15 cellular contexts compared by ENCODE assay signal in genomic region chr9:85332487-85332886, GRCh38.
A peak's percentile ranks its signal among the peaks of the same experiment; 100 is the strongest.
DNase-seq lines count a peak whose midpoint lies in the region; ATAC-seq and TF ChIP-seq lines count a peak whose summit lies in the region.
"Had no signal": no experiment of that assay in that cellular context is flagged by ENCODE, and none has a peak within 500 bp of the region (broad histone marks: within the 10 kb centered on the region; RNA-seq: fewer than 3 reads in every experiment).

No MANE protein-coding gene starts in this region.

- H4K20me1 ChIP-seq in GM23248 (ENCODE audit: insufficient read depth) (no peaks in the 10 kb centered on the region), hepatocyte (ENCODE audit: insufficient read depth, poor library complexity, severe bottlenecking) (no peaks in the 10 kb centered on the region)

- DNase-seq in Caco-2: peak in 1 of 2 experiments; percentile 16
- DNase-seq in GM23248: peak; percentile 3
- peak; percentile 27 for DNase-seq in RKO (ENCODE audit: low spot score)
- DNase-seq in iPS DF 19.7 (ENCODE audit: low read depth, low spot score): peak; percentile 56
- DNase-seq in stimulated activated naive CD4-positive, alpha-beta T cell treated with Interleukin-2 at 50 U/mL for 16 hours (lab: John Stamatoyannopoulos, UW): no peak
- DNase-seq in GM13976 (ENCODE audit: low spot score): no peak
- no peak for DNase-seq in hepatocyte (ENCODE audit: low spot score)
- DNase-seq: foreskin fibroblast, GDM1, NCI-H1105, SHP77 treated with DMSO at 0.1 percent for 48 hours, spleen, stomach had no signal

- CTCF ChIA-PET in Caco-2 (lab: Charles Lee): interaction anchor here (0.7 kb wide), 1 partner anchor 358 kb away, joined by 3 read pairs; no protein-coding TSS in a partner anchor

- H3K9me2 ChIP-seq in GM23248 (ENCODE audit: insufficient read depth) (no peaks in the 10 kb centered on the region), hepatocyte (replicated peaks; ENCODE audit: insufficient read depth) (no peaks in the 10 kb centered on the region)

- H3K4me3 ChIP-seq in Caco-2 (ENCODE audit: low read depth, low read length) (no peak overlapping the region), GM23248 (no peak overlapping the region), hepatocyte (no peak overlapping the region)
- H3K4me3 ChIP-seq: cardiac muscle cell, spleen, stomach had no signal

- peak; percentile 28 to 46 for TF ChIP-seq CTCF in Caco-2 (IDR thresholded peaks at IDR 0.05; ENCODE audit: insufficient read depth in 1 of 2, low read depth in 1 of 2, low read length in 1 of 2, severe bottlenecking in 1 of 2, unreplicated experiment in 1 of 2)
- no peak for TF ChIP-seq CTCF in GM13976 (IDR thresholded peaks at IDR 0.05; ENCODE audit: borderline replicate concordance, control extremely low read depth, extremely low read depth, insufficient read depth, missing control alignments)
- TF ChIP-seq CTCF in hepatocyte (IDR thresholded peaks at IDR 0.05; ENCODE audit: poor library complexity): no peak

- H3K4me2 ChIP-seq in GM23248 (ENCODE audit: unreplicated experiment): no peak overlapping the region
- H3K4me2 ChIP-seq in hepatocyte: no peak overlapping the region

- POLR2A ChIA-PET in Caco-2 (lab: Charles Lee): no interaction called here

- H2AFZ ChIP-seq in GM23248 (no peak overlapping the region), hepatocyte (no peak overlapping the region)

- 46 to 51% methylated on average over 4 of the region's 4 CpGs for WGBS in GM23248 (ENCODE audit: low coverage in 1 of 2, low lambda C conversion rate in 2 of 2, missing lambda C conversion rate in 2 of 2), 2 experiments
- WGBS in hepatocyte (ENCODE audit: low lambda C conversion rate, missing lambda C conversion rate): 72% methylated on average over 4 of the region's 4 CpGs

- BruUV-seq in Caco-2 (replicated peaks; lab: Mats Ljungman, UMichigan): no TSS peak

- intact Hi-C loops in Caco-2 (cut with micrococcal nuclease; ENCODE audit: unreplicated experiment): no loop called here

- no peaks in the 10 kb centered on the region for H3F3A ChIP-seq in GM23248 (ENCODE audit: insufficient read depth)

- H3K4me1 ChIP-seq in Caco-2 (no peaks in the 10 kb centered on the region), GM23248 (ENCODE audit: insufficient read depth) (no peaks in the 10 kb centered on the region), hepatocyte (ENCODE audit: insufficient read depth) (no peaks in the 10 kb centered on the region)
- H3K4me1 ChIP-seq: spleen, stomach had no signal

- H3K79me2 ChIP-seq in GM23248 (ENCODE audit: insufficient read depth): no peaks in the 10 kb centered on the region
- H3K79me2 ChIP-seq in hepatocyte: no peaks in the 10 kb centered on the region

- no peaks in the 10 kb centered on the region for H3K36me3 Mint-ChIP-seq in Caco-2 (ENCODE audit: insufficient read depth, unreplicated experiment)

- ATAC-seq in GM19023 (IDR thresholded peaks at IDR 0.05; ENCODE audit: unreplicated experiment): no peak

- H3K4me1 Mint-ChIP-seq in Caco-2 (ENCODE audit: low read depth, unreplicated experiment): no peaks in the 10 kb centered on the region

- H3K4me3 Mint-ChIP-seq in Caco-2 (ENCODE audit: unreplicated experiment): no peak overlapping the region

- no peaks in the 10 kb centered on the region for H3K9me3 ChIP-seq in Caco-2
- H3K9me3 ChIP-seq in GM23248 (ENCODE audit: low read depth): no peaks in the 10 kb centered on the region
- H3K9me3 ChIP-seq in hepatocyte (ENCODE audit: low read depth): no peaks in the 10 kb centered on the region
- H3K9me3 ChIP-seq: spleen, stomach had no signal

- H3K9ac ChIP-seq in GM23248: no peak overlapping the region

- no peaks in the 10 kb centered on the region for H3K36me3 ChIP-seq in Caco-2 (ENCODE audit: control insufficient read depth, insufficient read depth, low read length)
- H3K36me3 ChIP-seq in GM23248 (ENCODE audit: low read depth): no peaks in the 10 kb centered on the region
- no peaks in the 10 kb centered on the region for H3K36me3 ChIP-seq in hepatocyte (replicated peaks; ENCODE audit: insufficient read depth, low read depth)
- H3K36me3 ChIP-seq: cardiac muscle cell, spleen, stomach had no signal

- H3K27me3 ChIP-seq in Caco-2 (replicated peaks; ENCODE audit: control insufficient read depth, insufficient read depth, low read length): no peaks in the 10 kb centered on the region
- no peaks in the 10 kb centered on the region for H3K27me3 ChIP-seq in GM23248 (replicated peaks; ENCODE audit: insufficient read depth)
- peaks cover 27% of the 10 kb centered on the region for H3K27me3 ChIP-seq in hepatocyte
- H3K27me3 ChIP-seq: cardiac muscle cell, spleen, stomach had no signal

- no peak overlapping the region for H3K27ac Mint-ChIP-seq in Caco-2 (ENCODE audit: unreplicated experiment)

- H3K27ac ChIP-seq in GM23248 (no peak overlapping the region), hepatocyte (no peak overlapping the region)
- H3K27ac ChIP-seq: cardiac muscle cell, spleen, stomach had no signal

- H3K27me3 Mint-ChIP-seq in Caco-2 (ENCODE audit: insufficient read depth, unreplicated experiment): no peaks in the 10 kb centered on the region

- no peaks in the 10 kb centered on the region for H3K9me3 Mint-ChIP-seq in Caco-2 (ENCODE audit: unreplicated experiment)

- in situ Hi-C loops in GM23248 (cut with MboI) (no loop called here), GM13976 (cut with MboI; ENCODE audit: low sequenced_read_pairs, unreplicated experiment) (no loop called here)

Comparison
In these comparisons a context has a peak if more than half of its experiments do, and no peak if none do; other contexts are left out.
1. DNase-seq: peak in GM23248 (single experiment), RKO (single experiment) and iPS DF 19.7 (single experiment); none in stimulated activated naive CD4-positive, alpha-beta T cell treated with Interleukin-2 at 50 U/mL for 16 hours (single experiment), GM13976 (single experiment) and hepatocyte (single experiment).
2. CTCF ChIP-seq: peak in Caco-2 (2 of 2); none in GM13976 (single experiment) and hepatocyte (single experiment).